Comparison of ENCODE assay signal across 8 cellular contexts in the genomic region with DNA sequence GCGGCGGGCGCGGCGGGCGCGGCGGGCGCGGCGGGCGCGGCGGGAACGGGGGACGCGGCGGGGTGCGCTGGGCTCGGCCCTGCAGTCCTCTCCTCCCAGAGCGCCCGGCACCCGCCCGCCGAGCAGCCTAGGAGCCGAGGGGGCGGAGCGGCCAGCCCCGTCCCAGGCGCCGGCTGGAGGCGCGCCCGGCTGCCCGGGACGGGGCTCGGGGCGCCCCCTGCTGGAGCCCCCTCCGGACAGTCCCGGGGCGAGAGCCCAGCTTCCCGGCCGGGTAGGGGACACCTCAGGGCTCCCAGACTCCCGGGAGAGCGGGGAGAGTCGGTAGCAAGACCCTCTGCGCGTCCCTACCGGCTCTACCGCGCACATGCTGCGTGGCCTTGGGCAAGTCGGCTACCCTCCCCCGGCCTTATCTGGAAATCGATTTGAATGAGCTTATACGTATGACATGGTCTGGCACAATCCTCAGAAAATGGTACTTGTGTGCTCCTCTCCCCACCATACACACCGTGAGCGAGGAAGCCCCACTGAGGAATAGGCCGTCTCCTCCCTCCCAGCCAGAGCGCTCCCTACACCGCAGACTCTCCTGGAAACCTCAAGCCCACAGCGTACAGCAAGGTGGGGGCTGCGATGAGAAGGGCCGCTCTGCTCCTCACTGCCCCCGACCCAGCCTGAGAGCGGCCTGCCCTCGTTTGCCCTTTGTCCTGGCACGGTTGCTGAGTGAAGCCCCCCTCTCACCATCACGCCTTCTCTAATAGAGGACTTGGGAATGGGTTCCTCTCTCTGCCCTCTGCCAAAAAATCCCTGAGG. TPM values are rescaled to one million over a fixed set of nuclear protein-coding genes. Genes with fewer than 3 reads are reported as not detected.
DNase-seq lines count a peak whose midpoint lies in the region; ATAC-seq and TF ChIP-seq lines count a peak whose summit lies in the region.

TSS of gene DAPK2 (minus strand) at position 139 of the 807 bp plus-strand sequence. CDS start 6,224 bp downstream, outside the sequence.

- intact Hi-C loops in breast epithelium (cut with DNase I; ENCODE audit: low total_unique reads) = no loop called here

- H3K9me3 ChIP-seq in MM.1S (replicated peaks; ENCODE audit: insufficient read depth, low read length) (no peaks in the 10 kb centered on the region), breast epithelium (no peaks in the 10 kb centered on the region)

- H3K36me3 ChIP-seq in MM.1S (replicated peaks; ENCODE audit: insufficient read depth, low read length) (no peaks in the 10 kb centered on the region), breast epithelium (no peaks in the 10 kb centered on the region)

- ATAC-seq in GM19463 (IDR thresholded peaks at IDR 0.05; ENCODE audit: unreplicated experiment) = peak; percentile 74

- H3K4me2 ChIP-seq in MM.1S (ENCODE audit: low read depth, low read length) = peak within 1 kb of the TSS; percentile 86

- H4K20me1 ChIP-seq in MM.1S (ENCODE audit: insufficient read depth, low read length) = no peaks in the 10 kb centered on the region

- H3K4me1 ChIP-seq in MM.1S (ENCODE audit: low read length) = no peaks in the 10 kb centered on the region
- no peaks in the 10 kb centered on the region for H3K4me1 ChIP-seq in breast epithelium

- no peaks in the 10 kb centered on the region for H3F3A ChIP-seq in MM.1S (ENCODE audit: insufficient read depth, low read length)

- peak within 1 kb of the TSS; percentile 68 for H3K27ac ChIP-seq in C4-2B
- no peak within 1 kb of the TSS for H3K27ac ChIP-seq in MM.1S (ENCODE audit: low read length)
- H3K27ac ChIP-seq in VCaP = peak within 1 kb of the TSS; percentile 64; the same call in 1 of the 2 replicates
- peak within 1 kb of the TSS; percentile 74 to 76 for H3K27ac ChIP-seq in breast epithelium
- peak within 1 kb of the TSS in 19 of 21 experiments; percentile 2 to 86 (median 62) for H3K27ac ChIP-seq in skin epidermis

- peak within 1 kb of the TSS; percentile 61 for H3K4me3 ChIP-seq in MM.1S (ENCODE audit: low read length)
- peak within 1 kb of the TSS; percentile 51 to 81 (median 73) for H3K4me3 ChIP-seq in breast epithelium
- peak within 1 kb of the TSS; percentile 41 to 65 (median 54) for H3K4me3 ChIP-seq in skin epidermis

- DNase-seq in MM.1S = peak; percentile 77
- peak in 1 of 2 donors; percentile 55 for DNase-seq in breast epithelium (ENCODE audit: low spot score in 2 of 2)
- DNase-seq in iPS-NIHi11 (ENCODE audit: low spot score) = peak; percentile 98
- no peak for DNase-seq in GF-D8 (lab: John Stamatoyannopoulos, UW)

- TF ChIP-seq CTCF in C4-2B (conservative IDR thresholded peaks at IDR 0.05) = peak; percentile 95
- TF ChIP-seq CTCF in MM.1S (IDR thresholded peaks at IDR 0.05; ENCODE audit: low read length) = peak; percentile 54
- peak; percentile 94 for TF ChIP-seq CTCF in VCaP (conservative IDR thresholded peaks at IDR 0.05)
- peak; percentile 61 to 72 (median 62) for TF ChIP-seq CTCF in breast epithelium (IDR thresholded peaks at IDR 0.05)

- H2AFZ ChIP-seq in MM.1S (ENCODE audit: low read length) = peak within 1 kb of the TSS; percentile 81

- TF ChIP-seq POLR2A in breast epithelium (IDR thresholded peaks at IDR 0.05) = no peak

- peak within 1 kb of the TSS; percentile 38; the same call in 1 of the 2 replicates for H3K9ac ChIP-seq in MM.1S (ENCODE audit: low read length)

- H3K9me2 ChIP-seq in MM.1S (replicated peaks; ENCODE audit: insufficient read depth, low read length) = no peaks in the 10 kb centered on the region

- no peaks in the 10 kb centered on the region for H3K79me2 ChIP-seq in MM.1S (ENCODE audit: low read length)

- H3K27me3 ChIP-seq in MM.1S (replicated peaks; ENCODE audit: insufficient read depth, low read length) = no peaks in the 10 kb centered on the region
- H3K27me3 ChIP-seq in breast epithelium = no peaks in the 10 kb centered on the region

RNA-seq across cellular contexts. Expression of gene DAPK2, which starts in this region (rescaled TPM):
- 10 to 100 TPM; 23.6 to 37.3 (median 29.6) TPM for total RNA-seq in breast epithelium
